In the genomic region with DNA sequence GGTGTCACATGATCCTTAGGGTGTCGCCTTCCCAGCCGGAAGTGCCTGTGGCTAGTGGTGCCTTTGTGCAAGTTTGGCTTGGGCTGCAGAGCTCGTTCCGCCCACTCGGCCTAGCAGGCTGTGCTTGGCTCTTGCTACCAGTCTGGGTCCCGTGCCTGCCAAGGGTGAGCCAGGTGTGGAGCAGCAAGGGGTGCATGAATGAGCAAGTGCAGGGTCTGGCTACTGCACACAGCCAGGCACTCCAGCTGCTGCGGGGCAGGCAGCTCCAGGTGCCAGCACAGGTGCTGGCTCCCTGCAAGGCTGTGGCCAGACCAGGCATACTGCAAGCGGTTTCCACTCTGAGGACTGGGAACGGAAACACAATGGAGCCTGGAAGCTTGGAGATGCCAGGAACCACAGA, we compare ENCODE assay signal across 18 cellular contexts.
"Had no signal": no experiment of that assay in that cellular context is flagged by ENCODE, and none has a peak within 500 bp of the region (broad histone marks: within the 10 kb centered on the region; RNA-seq: fewer than 3 reads in every experiment).

No MANE protein-coding gene starts in this region.

- H3K27me3 Mint-ChIP-seq: stimulated activated naive B cell treated with anti-CD40 and anti-IgM and Interleukin-4, amounts not matched to agents 10 μg/mL and 1 μg/mL and 100 μg/mL, for 72 hours had no signal

- H3K4me1 ChIP-seq: breast epithelium, gastrocnemius medialis, heart right ventricle, parathyroid adenoma had no signal

- DNase-seq: activated CD4-positive, alpha-beta T cell treated with anti-CD3 and anti-CD28 coated beads, Interleukin-2, amount 50 U/mL, for 4 hours; activated gamma-delta T cell; cerebellar nuclear complex; effector CD4-positive, alpha-beta T cell; gastrocnemius medialis; heart right ventricle; immature natural killer cell; kidney glomerular epithelial cell; left ventricle myocardium superior; natural killer cell; stimulated activated CD4-positive, alpha-beta T cell treated with anti-CD3 and anti-CD28 coated beads, Interleukin-4, amount 100 ng/mL, for 24 hours; stimulated activated naive B cell treated with anti-CD40 and anti-IgM and Interleukin-4, amounts not matched to agents 10 μg/mL and 1 μg/mL and 100 μg/mL, for 72 hours; WERI-Rb-1 had no signal

- H3K4me3 Mint-ChIP-seq: activated naive CD4-positive, alpha-beta T cell treated with anti-CD3 and anti-CD28 coated beads, Interleukin-2, amount 50 U/mL, for 24 hours; immature natural killer cell; natural killer cell; stimulated activated naive B cell treated with anti-CD40 and anti-IgM and Interleukin-4, amounts not matched to agents 10 μg/mL and 1 μg/mL and 100 μg/mL, for 72 hours had no signal

- H3K79me2 ChIP-seq: parathyroid adenoma had no signal

- H3K9ac ChIP-seq: parathyroid adenoma had no signal

- H3K27ac ChIP-seq: breast epithelium, gastrocnemius medialis, heart right ventricle, parathyroid adenoma, WERI-Rb-1 had no signal

- H3K27me3 ChIP-seq: breast epithelium, gastrocnemius medialis had no signal

- FAIRE-seq: astrocyte had no signal

- ATAC-seq: gastrocnemius medialis, heart right ventricle, left ventricle myocardium superior, natural killer cell, sciatic nerve had no signal

- H3K9me3 Mint-ChIP-seq: activated naive CD4-positive, alpha-beta T cell treated with anti-CD3 and anti-CD28 coated beads, Interleukin-2, amount 50 U/mL, for 24 hours; stimulated activated naive B cell treated with anti-CD40 and anti-IgM and Interleukin-4, amounts not matched to agents 10 μg/mL and 1 μg/mL and 100 μg/mL, for 72 hours had no signal

- H3K27ac Mint-ChIP-seq: activated naive CD4-positive, alpha-beta T cell treated with anti-CD3 and anti-CD28 coated beads, Interleukin-2, amount 50 U/mL, for 24 hours; immature natural killer cell; natural killer cell; stimulated activated naive B cell treated with anti-CD40 and anti-IgM and Interleukin-4, amounts not matched to agents 10 μg/mL and 1 μg/mL and 100 μg/mL, for 72 hours had no signal

- H2AFZ ChIP-seq: parathyroid adenoma had no signal

- H3K9me3 ChIP-seq: breast epithelium, gastrocnemius medialis, heart right ventricle had no signal

- H3K36me3 ChIP-seq: breast epithelium, gastrocnemius medialis, heart right ventricle, WERI-Rb-1 had no signal

- H3K36me3 Mint-ChIP-seq: activated naive CD4-positive, alpha-beta T cell treated with anti-CD3 and anti-CD28 coated beads, Interleukin-2, amount 50 U/mL, for 24 hours; immature natural killer cell; natural killer cell; stimulated activated naive B cell treated with anti-CD40 and anti-IgM and Interleukin-4, amounts not matched to agents 10 μg/mL and 1 μg/mL and 100 μg/mL, for 72 hours had no signal

- H3K4me3 ChIP-seq: breast epithelium, gastrocnemius medialis, heart right ventricle had no signal

- H3K4me1 Mint-ChIP-seq: activated naive CD4-positive, alpha-beta T cell treated with anti-CD3 and anti-CD28 coated beads, Interleukin-2, amount 50 U/mL, for 24 hours; immature natural killer cell; natural killer cell; stimulated activated naive B cell treated with anti-CD40 and anti-IgM and Interleukin-4, amounts not matched to agents 10 μg/mL and 1 μg/mL and 100 μg/mL, for 72 hours had no signal
